Comparison of ENCODE assay signal across 8 cellular contexts in the genomic region with DNA sequence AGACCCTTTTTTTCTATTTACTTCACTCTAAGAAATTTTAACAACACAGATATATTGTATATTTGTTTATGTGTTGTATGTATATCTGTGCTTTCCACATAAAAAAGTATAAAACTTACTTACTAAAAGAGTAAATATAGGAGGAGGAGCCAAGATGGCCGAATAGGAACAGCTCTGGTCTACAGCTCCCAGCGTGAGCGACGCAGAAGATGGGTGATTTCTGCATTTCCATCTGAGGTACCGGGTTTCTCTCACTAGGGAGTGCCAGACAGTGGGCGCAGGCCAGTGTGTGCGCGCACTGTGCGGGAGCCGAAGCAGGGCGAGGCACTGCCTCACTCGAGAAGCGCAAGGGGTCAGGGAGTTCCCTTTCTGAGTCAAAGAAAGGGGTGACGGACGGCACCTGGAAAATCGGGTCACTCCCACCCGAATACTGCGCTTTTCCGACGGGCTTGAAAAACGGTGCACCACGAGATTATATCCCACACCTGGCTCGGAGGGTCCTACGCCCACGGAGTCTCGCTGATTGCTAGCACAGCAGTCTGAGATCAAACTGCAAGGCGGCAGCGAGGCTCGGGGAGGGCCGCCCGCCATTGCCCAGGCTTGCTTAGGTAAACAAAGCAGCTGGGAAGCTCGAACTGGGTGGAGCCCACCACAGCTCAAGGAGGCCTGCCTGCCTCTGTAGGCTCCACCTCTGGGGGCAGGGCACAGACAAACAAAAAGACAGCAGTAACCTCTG.
DNase-seq lines count a peak whose midpoint lies in the region; ATAC-seq, FAIRE-seq and TF ChIP-seq lines count a peak whose summit lies in the region.
"Not testable (repeated sequence)": the region's sequence is repeated elsewhere in the genome, so short reads cannot be mapped to it uniquely, and the experiment has no call there.

No MANE protein-coding gene starts in this region.

- H3K27ac ChIP-seq in RWPE1, result peak overlapping the region; percentile 71
- 0 out of 3 replicates have a peak overlapping the region, but pooled peaks have one; percentile 25 for H3K27ac ChIP-seq in K562 (ENCODE audit: extremely low read depth, low read depth, low read length)
- peak overlapping the region in 3 of 4 donors; percentile 25 to 58 (median 46) for H3K27ac ChIP-seq in esophagus squamous epithelium
- peak overlapping the region; percentile 64 for H3K27ac ChIP-seq in iPS-18a (ENCODE audit: low read length)
- peak overlapping the region in 1 of 4 donors; percentile 9 for H3K27ac ChIP-seq in transverse colon

- ATAC-seq in K562, result peak; percentile 26; the same call in 1 of the 3 replicates

- DNase-seq in Daoy (ENCODE audit: low read depth), result peak; percentile 31
- DNase-seq in HT-29 (ENCODE audit: low spot score), result peak; percentile 14
- not testable (repeated sequence) for DNase-seq in RWPE1 (ENCODE audit: low spot score); esophagus squamous epithelium (lab: John Stamatoyannopoulos, UW)
- DNase-seq in K562 (ENCODE audit: extremely low read depth in 1 of 4, low spot score in 3 of 4), result peak in 1 of 4 experiments; percentile 5
- peak; percentile 18 for DNase-seq in nephron progenitor cell
- peak; percentile 9 for DNase-seq in transverse colon

- H3K36me3 ChIP-seq in K562 (ENCODE audit: control insufficient read depth, insufficient read depth, low read length); esophagus squamous epithelium; iPS-18a (ENCODE audit: control insufficient read depth, low read depth, low read length); transverse colon: not testable (repeated sequence)

- in situ Hi-C loops in K562 (cut with MboI); transverse colon (cut with MboI; ENCODE audit: low pct_ligation_motif_present in 1 of 4, low pct_unique_long_range_greater_than_20kb in 1 of 4, low sequenced_read_pairs in 3 of 4): not testable (repeated sequence)

- peak overlapping the region; percentile 45 to 76; a peak in 3 of 4 replicates for H3K9ac ChIP-seq in K562 (ENCODE audit: insufficient read depth in 1 of 2, low read depth in 2 of 2, low read length in 2 of 2)
- peak overlapping the region; percentile 74 for H3K9ac ChIP-seq in iPS-18a (ENCODE audit: low read length)

- peaks cover 40% of the 10 kb centered on the region for H3K36me3 Mint-ChIP-seq in nephron progenitor cell (ENCODE audit: low read depth)

- CTCF ChIA-PET in RWPE1 (lab: Yijun Ruan, JAX); K562 (lab: Yijun Ruan, JAX; ENCODE audit: low intra/inter-chr PET ratio): not testable (repeated sequence)

- not testable (repeated sequence) for H4K20me1 ChIP-seq in K562 (replicated peaks; ENCODE audit: control insufficient read depth, insufficient read depth, low read length)

- WGBS in K562 (ENCODE audit: insufficient coverage, low coverage, missing lambda C conversion rate), result 0% methylated on average over 5 of the region's 32 CpGs
- 32 to 70% methylated on average over 4 to 26 of the region's 32 CpGs for WGBS in esophagus squamous epithelium, 2 donors
- 48 to 87% methylated on average over 13 to 23 of the region's 32 CpGs for WGBS in transverse colon (ENCODE audit: low coverage in 1 of 2), 2 donors

- not testable (repeated sequence) for H3K4me1 ChIP-seq in K562 (replicated peaks in 1 of 2; ENCODE audit: control insufficient read depth in 2 of 2, insufficient read depth in 2 of 2, low read length in 2 of 2); esophagus squamous epithelium; iPS-18a (ENCODE audit: control insufficient read depth, low read depth, low read length); transverse colon

- BruUV-seq in K562 (replicated peaks; lab: Mats Ljungman, UMichigan), result TSS peak; percentile 64

- H3K4me1 Mint-ChIP-seq in nephron progenitor cell, result not testable (repeated sequence)

- H3K79me2 ChIP-seq in K562 (ENCODE audit: control insufficient read depth, insufficient read depth, low read length), result not testable (repeated sequence)

- H3K4me3 ChIP-seq in K562 (peak overlapping the region; percentile 30), esophagus squamous epithelium (peak overlapping the region; percentile 15 to 51 (median 34)), iPS-18a (ENCODE audit: low read length) (peak overlapping the region; percentile 66), transverse colon (peak overlapping the region in 1 of 4 donors; percentile 6)

- not testable (repeated sequence) for TF ChIP-seq CTCF in RWPE1 (conservative IDR thresholded peaks at IDR 0.05; ENCODE audit: low read depth); K562 (IDR thresholded peaks at IDR 0.05 in 2 of 3, conservative IDR thresholded peaks at IDR 0.05 in 1 of 3; ENCODE audit: insufficient read depth in 2 of 3, low read depth in 1 of 3, low read length in 3 of 3); esophagus squamous epithelium (IDR thresholded peaks at IDR 0.05); nephron progenitor cell (IDR thresholded peaks at IDR 0.05); transverse colon (IDR thresholded peaks at IDR 0.05)

- TF ChIP-seq POLR2A in K562 (conservative IDR thresholded peaks at IDR 0.05), result peak; percentile 63
- TF ChIP-seq POLR2A in esophagus squamous epithelium (IDR thresholded peaks at IDR 0.05); transverse colon (IDR thresholded peaks at IDR 0.05): not testable (repeated sequence)

- H3K27me3 ChIP-seq in K562 (ENCODE audit: control insufficient read depth in 2 of 2, insufficient read depth in 2 of 2, low read length in 2 of 2); esophagus squamous epithelium; iPS-18a (ENCODE audit: control insufficient read depth, insufficient read depth, low read length); transverse colon: not testable (repeated sequence)

- peaks cover 54% of the 10 kb centered on the region for H3K9me3 Mint-ChIP-seq in nephron progenitor cell

- H3K9me1 ChIP-seq in K562 (ENCODE audit: control insufficient read depth, insufficient read depth, low read length), result not testable (repeated sequence)

- TF ChIP-seq RAD21 in K562 (CRISPR knock-in tag; conservative IDR thresholded peaks at IDR 0.05 in 1 of 2, IDR thresholded peaks at IDR 0.05 in 1 of 2), result not testable (repeated sequence)

- peak overlapping the region; percentile 95 for H3K27ac Mint-ChIP-seq in nephron progenitor cell

- POLR2A ChIA-PET in RWPE1 (lab: Yijun Ruan, JAX; ENCODE audit: low non-redundant PET); K562 (lab: Yijun Ruan, JAX): not testable (repeated sequence)

- H2AFZ ChIP-seq in K562 (ENCODE audit: low read depth, low read length), result peak overlapping the region; percentile 89

- H3K9me3 ChIP-seq in K562 (replicated peaks; ENCODE audit: control insufficient read depth, insufficient read depth, low read depth, low read length); iPS-18a (ENCODE audit: control insufficient read depth, low read depth, low read length); transverse colon: not testable (repeated sequence)
- H3K9me3 ChIP-seq in esophagus squamous epithelium, result peaks cover 0 to 11% (median 5%) of the 10 kb centered on the region in 3 donors

- H3K27me3 Mint-ChIP-seq in nephron progenitor cell (ENCODE audit: low read depth, poor library complexity), result not testable (repeated sequence)

- FAIRE-seq in K562 (lab: Jason Lieb, UNC), result not testable (repeated sequence)

- 0 out of 2 replicates have a peak overlapping the region, but pooled peaks have one; percentile 9 for H3K4me2 ChIP-seq in K562 (ENCODE audit: insufficient read depth, low read length)

- H3K4me3 Mint-ChIP-seq in nephron progenitor cell, result peak overlapping the region; percentile 79

- not testable (repeated sequence) for TF ChIP-seq EP300 in K562 (IDR thresholded peaks at IDR 0.05; ENCODE audit: low read length); transverse colon (IDR thresholded peaks at IDR 0.05; ENCODE audit: low read depth)

- intact Hi-C loops in K562 (cut with micrococcal nuclease); esophagus squamous epithelium (cut with DNase I); transverse colon (cut with DNase I; ENCODE audit: low total_unique reads): not testable (repeated sequence)

TF ChIP-seq in K562, 482 proteins besides CTCF, POLR2A, EP300 and RAD21 (continues in another document):
- TF ChIP-seq NRF1 (conservative IDR thresholded peaks at IDR 0.05 in 1 of 2, IDR thresholded peaks at IDR 0.05 in 1 of 2) (peak; percentile 71 to 75), PHF8 (IDR thresholded peaks at IDR 0.05; ENCODE audit: borderline replicate concordance, low read length) (peak; percentile 21; the same call in 1 of the 2 replicates), RBFOX2 (IDR thresholded peaks at IDR 0.05; ENCODE audit: low read depth, low read length) (peak; percentile 41; the same call in 1 of the 2 replicates), POLR2G (IDR thresholded peaks at IDR 0.05; ENCODE audit: low read depth, low read length) (peak; percentile 57), FOXA3 (CRISPR knock-in tag; conservative IDR thresholded peaks at IDR 0.05 in 1 of 2, IDR thresholded peaks at IDR 0.05 in 1 of 2) (peak; percentile 83 to 88), YY1 (IDR thresholded peaks at IDR 0.05; ENCODE audit: borderline replicate concordance in 1 of 3, control insufficient read depth in 1 of 3, extremely low read depth in 1 of 3, insufficient read depth in 3 of 3, insufficient read length in 1 of 3, insufficient replicate concordance in 2 of 3, low read depth in 1 of 3, low read length in 2 of 3) (peak in 1 of 3 experiments; percentile 41), TAF9B (IDR thresholded peaks at IDR 0.05; ENCODE audit: partially characterized antibody) (peak; percentile 34), EP400 (IDR thresholded peaks at IDR 0.05) (peak; percentile 28; the same call in 1 of the 2 replicates), TAF7 (tag; IDR thresholded peaks at IDR 0.05) (peak; percentile 53; the same call in 1 of the 2 replicates), EGR1 (conservative IDR thresholded peaks at IDR 0.05) (0 out of 2 replicates have a peak, but pooled peaks have one; percentile 11)
- TF ChIP-seq, protein P1, sequence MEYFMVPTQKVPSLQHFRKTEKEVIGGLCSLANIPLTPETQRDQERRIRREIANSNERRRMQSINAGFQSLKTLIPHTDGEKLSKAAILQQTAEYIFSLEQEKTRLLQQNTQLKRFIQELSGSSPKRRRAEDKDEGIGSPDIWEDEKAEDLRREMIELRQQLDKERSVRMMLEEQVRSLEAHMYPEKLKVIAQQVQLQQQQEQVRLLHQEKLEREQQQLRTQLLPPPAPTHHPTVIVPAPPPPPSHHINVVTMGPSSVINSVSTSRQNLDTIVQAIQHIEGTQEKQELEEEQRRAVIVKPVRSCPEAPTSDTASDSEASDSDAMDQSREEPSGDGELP (CRISPR knock-in tag; IDR thresholded peaks at IDR 0.05; ENCODE audit: borderline replicate concordance), result peak; percentile 58; the same call in 1 of the 2 replicates
